ENCODE assay signal across 8 cellular contexts in genomic region chr3:113697192-113698090, GRCh38. TPM values are rescaled to one million over a fixed set of nuclear protein-coding genes. Genes with fewer than 3 reads are reported as not detected.
A peak's percentile ranks its signal among the peaks of the same experiment; 100 is the strongest.
DNase-seq lines count a peak whose midpoint lies in the region; ATAC-seq, FAIRE-seq and TF ChIP-seq lines count a peak whose summit lies in the region.

No MANE protein-coding gene starts in this region.

- peak overlapping the region; percentile 86 to 94 for H3K4me2 ChIP-seq in H1 (ENCODE audit: insufficient read depth in 1 of 2, low read depth in 2 of 2, low read length in 2 of 2)

- peaks cover 18% of the 10 kb centered on the region for H3K4me1 ChIP-seq in Caco-2
- H3K4me1 ChIP-seq in HUES48 (ENCODE audit: control insufficient read depth, insufficient read depth, low read length) = peaks cover 15% of the 10 kb centered on the region
- H3K4me1 ChIP-seq in H1 (replicated peaks in 1 of 4; ENCODE audit: control insufficient read depth in 3 of 4, insufficient read depth in 4 of 4, low read length in 3 of 4) = peaks cover 0 to 11% (median 0%) of the 10 kb centered on the region in 4 experiments; a peak in 4 of 7 replicates
- H3K4me1 ChIP-seq in mononuclear cell (ENCODE audit: insufficient read depth, low read length) = peaks cover 40% of the 10 kb centered on the region

- peak overlapping the region; percentile 80 for H4K5ac ChIP-seq in H1 (ENCODE audit: insufficient read length, low read depth, low read length)

- POLR2A ChIA-PET in Caco-2 (lab: Charles Lee) (no interaction called here), H1 (lab: Charles Lee; ENCODE audit: partially characterized antibody) (interaction anchor here (1.6 to 1.9 kb wide), 2 partner anchors 12 to 17 kb away, joined by 5 to 6 read pairs; no protein-coding TSS in a partner anchor)
- POLR2A ChIA-PET in activated CD4-positive, alpha-beta T cell treated with anti-CD3 and anti-CD28 coated beads for 36 hours (lab: Charles Lee) = no interaction called here

- TF ChIP-seq POLR2A in H1 (IDR thresholded peaks at IDR 0.05; ENCODE audit: control extremely low read depth in 1 of 2, low read depth in 2 of 2, low read length in 2 of 2) = no peak

- peak overlapping the region; percentile 47 for H3K9ac ChIP-seq in HUES48 (ENCODE audit: low read depth, low read length)
- peak overlapping the region; percentile 31 to 90 (median 71) for H3K9ac ChIP-seq in H1 (replicated peaks in 1 of 4; ENCODE audit: extremely low read depth in 1 of 4, low read depth in 3 of 4, low read length in 3 of 4)

- no peak overlapping the region for H2BK20ac ChIP-seq in H1 (ENCODE audit: low read length)

- TF ChIP-seq EP300 in H1 (IDR thresholded peaks at IDR 0.05; ENCODE audit: borderline replicate concordance in 1 of 2, low read depth in 2 of 2, low read length in 2 of 2) = no peak

- H3K14ac ChIP-seq in H1 (ENCODE audit: insufficient read length) = no peak overlapping the region

- peaks cover 0 to 37% of the 10 kb centered on the region in 2 experiments; a peak in 2 of 4 replicates for H3K79me2 ChIP-seq in H1 (ENCODE audit: control insufficient read depth in 1 of 2, insufficient read depth in 2 of 2, low read length in 2 of 2)

- H3K27me3 Mint-ChIP-seq in Caco-2 (ENCODE audit: insufficient read depth, unreplicated experiment) (no peaks in the 10 kb centered on the region), HFFc6 (ENCODE audit: insufficient read depth) (no peaks in the 10 kb centered on the region; the same call in 1 of the 2 replicates)
- H3K27me3 Mint-ChIP-seq in activated CD4-positive, alpha-beta T cell treated with anti-CD3 and anti-CD28 coated beads for 36 hours = no peaks in the 10 kb centered on the region

- FAIRE-seq in H1 (lab: Jason Lieb, UNC) (no peak), urothelium cell line (lab: Jason Lieb, UNC) (no peak)

- no peak overlapping the region for H3K56ac ChIP-seq in H1 (replicated peaks; ENCODE audit: insufficient read length, low read depth, low read length)

- intact Hi-C loops in Caco-2 (cut with micrococcal nuclease; ENCODE audit: unreplicated experiment) = no loop called here
- intact Hi-C loops in activated CD4-positive, alpha-beta T cell treated with anti-CD3 and anti-CD28 coated beads for 36 hours (cut with DNase I, micrococcal nuclease) = loop anchor here (2.0 to 5.0 kb wide), 6 partner anchors 180 to 1449 kb away; partner anchors contain the start of genes ATG3 (in 1 of the 2), SLC35A5 (in 1 of the 2), SPICE1 (in 1 of the 2) and ZBTB20 (in 1 of the 2)

- no peak for TF ChIP-seq RAD21 in H1 (IDR thresholded peaks at IDR 0.05 in 1 of 2, conservative IDR thresholded peaks at IDR 0.05 in 1 of 2; ENCODE audit: low read depth in 2 of 2, low read length in 2 of 2)

- peak; percentile 0 for ATAC-seq in activated CD4-positive, alpha-beta T cell treated with anti-CD3 and anti-CD28 coated beads for 36 hours
- ATAC-seq in HG03521 (IDR thresholded peaks at IDR 0.05; ENCODE audit: unreplicated experiment) = no peak

- peak overlapping the region; percentile 12 for H4K91ac ChIP-seq in H1 (replicated peaks; ENCODE audit: insufficient read length, low read length)

- peak overlapping the region; percentile 100 for H2AFZ ChIP-seq in H1 (ENCODE audit: low read length)

- no peak overlapping the region for H4K8ac ChIP-seq in H1 (ENCODE audit: extremely low read depth, insufficient read depth, low read length)

- DNase-seq in Caco-2 (peak; percentile 49 to 55), H1 (ENCODE audit: low read depth in 1 of 2, low spot score in 2 of 2) (peak in 1 of 2 experiments; percentile 55), urothelium cell line (ENCODE audit: low spot score) (peak; percentile 21), HFFc6 (no peak)
- DNase-seq in activated CD4-positive, alpha-beta T cell treated with anti-CD3 and anti-CD28 coated beads for 36 hours = peak; percentile 51

- TSS peak; percentile 78 for BruUV-seq in Caco-2 (replicated peaks; lab: Mats Ljungman, UMichigan)

- H3K27ac ChIP-seq in HUES48 (ENCODE audit: low read depth, low read length) (peak overlapping the region; percentile 64), H1 (ENCODE audit: low read depth, low read length) (peak overlapping the region; percentile 69; the same call in 1 of the 2 replicates)

- H3K23me2 ChIP-seq in H1 (ENCODE audit: low read depth, low read length) = peaks cover 12% of the 10 kb centered on the region

- no peaks in the 10 kb centered on the region for H3K9me3 ChIP-seq in Caco-2
- H3K9me3 ChIP-seq in HUES48 (ENCODE audit: control insufficient read depth, insufficient read depth, low read length) = no peaks in the 10 kb centered on the region
- no peaks in the 10 kb centered on the region for H3K9me3 ChIP-seq in H1 (ENCODE audit: insufficient read depth in 2 of 2, low read depth in 1 of 2, low read length in 1 of 2)
- H3K9me3 ChIP-seq in mononuclear cell (ENCODE audit: low read depth, low read length) = no peaks in the 10 kb centered on the region

- peaks cover 6% of the 10 kb centered on the region for H3K36me3 Mint-ChIP-seq in Caco-2 (ENCODE audit: insufficient read depth, unreplicated experiment)
- no peaks in the 10 kb centered on the region for H3K36me3 Mint-ChIP-seq in activated CD4-positive, alpha-beta T cell treated with anti-CD3 and anti-CD28 coated beads for 36 hours (ENCODE audit: low read depth)
- no peaks in the 10 kb centered on the region for H3K36me3 Mint-ChIP-seq in HFFc6 (ENCODE audit: low read depth)

- 34% methylated on average over 17 of the region's 17 CpGs; no CpG with 5 or more reads in 1 of the 2 experiments for WGBS in H1 (ENCODE audit: extremely low coverage in 1 of 2, insufficient coverage in 1 of 2, insufficient read length in 1 of 2, insufficient replicate concordance in 2 of 2, low coverage in 1 of 2, low lambda C conversion rate in 2 of 2, missing lambda C conversion rate in 1 of 2), 2 experiments

- CTCF ChIA-PET in Caco-2 (lab: Charles Lee) = interaction anchor here (1.2 kb wide), 1 partner anchor 182 kb away, joined by 3 read pairs; no protein-coding TSS in a partner anchor
- CTCF ChIA-PET in activated CD4-positive, alpha-beta T cell treated with anti-CD3 and anti-CD28 coated beads for 36 hours (lab: Charles Lee) = interaction anchor here (0.7 to 2.6 kb wide), 3 partner anchors 48 to 410 kb away, joined by 3 to 9 read pairs (median 5); no protein-coding TSS in a partner anchor
- CTCF ChIA-PET in H1 (lab: Charles Lee; ENCODE audit: partially characterized antibody) = interaction anchor here (1.1 to 1.4 kb wide), 2 partner anchors 32 to 183 kb away, joined by 3 to 5 read pairs; no protein-coding TSS in a partner anchor

- H2BK12ac ChIP-seq in H1 (ENCODE audit: low read depth, low read length) = peak overlapping the region; percentile 73; the same call in 1 of the 2 replicates

- H3K27me3 ChIP-seq in Caco-2 (replicated peaks; ENCODE audit: control insufficient read depth, insufficient read depth, low read length) (no peaks in the 10 kb centered on the region), HUES48 (ENCODE audit: control insufficient read depth, insufficient read depth, low read length) (no peaks in the 10 kb centered on the region), H1 (replicated peaks in 1 of 4; ENCODE audit: control insufficient read depth in 3 of 4, extremely low read depth in 1 of 4, insufficient read depth in 3 of 4, low read length in 3 of 4) (no peaks in the 10 kb centered on the region), mononuclear cell (ENCODE audit: insufficient read depth, low read length) (no peaks in the 10 kb centered on the region)

- H3K27ac Mint-ChIP-seq in Caco-2 (ENCODE audit: unreplicated experiment) (no peak overlapping the region), HFFc6 (no peak overlapping the region)
- H3K27ac Mint-ChIP-seq in activated CD4-positive, alpha-beta T cell treated with anti-CD3 and anti-CD28 coated beads for 36 hours = no peak overlapping the region

- no peak overlapping the region for H2BK120ac ChIP-seq in H1 (replicated peaks; ENCODE audit: low read depth, low read length)

- H3K36me3 ChIP-seq in Caco-2 (ENCODE audit: control insufficient read depth, insufficient read depth, low read length) = no peaks in the 10 kb centered on the region
- H3K36me3 ChIP-seq in HUES48 (ENCODE audit: control insufficient read depth, insufficient read depth, low read length) = no peaks in the 10 kb centered on the region
- no peaks in the 10 kb centered on the region for H3K36me3 ChIP-seq in H1 (ENCODE audit: control insufficient read depth in 2 of 4, insufficient read depth in 4 of 4, low read length in 3 of 4)

- H3K4me3 ChIP-seq in Caco-2 (ENCODE audit: low read depth, low read length) (peak overlapping the region; percentile 68), HUES48 (ENCODE audit: low read depth, low read length) (peak overlapping the region; percentile 81), H1 (ENCODE audit: extremely low read depth in 1 of 4, insufficient read depth in 2 of 4, low read depth in 3 of 4, low read length in 4 of 4) (peak overlapping the region; percentile 87 to 96 (median 91)), mononuclear cell (ENCODE audit: low read length) (peak overlapping the region; percentile 97)

- no peak for TF ChIP-seq CTCF in Caco-2 (IDR thresholded peaks at IDR 0.05; ENCODE audit: insufficient read depth in 1 of 2, low read depth in 1 of 2, low read length in 1 of 2, severe bottlenecking in 1 of 2, unreplicated experiment in 1 of 2)
- TF ChIP-seq CTCF in H1 (IDR thresholded peaks at IDR 0.05; ENCODE audit: control extremely low read depth in 1 of 3, insufficient read depth in 1 of 3, low read depth in 1 of 3, low read length in 3 of 3) = no peak
- TF ChIP-seq CTCF in HFFc6 (IDR thresholded peaks at IDR 0.05) = no peak

- no peak overlapping the region for H2AK5ac ChIP-seq in H1 (ENCODE audit: low read depth, low read length)

- H2BK5ac ChIP-seq in H1 (ENCODE audit: low read depth, low read length) = 0 out of 2 replicates have a peak overlapping the region, but pooled peaks have one; percentile 54

- no peaks in the 10 kb centered on the region for H3K4me1 Mint-ChIP-seq in Caco-2 (ENCODE audit: low read depth, unreplicated experiment)
- peaks cover 27% of the 10 kb centered on the region for H3K4me1 Mint-ChIP-seq in activated CD4-positive, alpha-beta T cell treated with anti-CD3 and anti-CD28 coated beads for 36 hours
- H3K4me1 Mint-ChIP-seq in HFFc6 (ENCODE audit: low read depth) = peaks cover 10% of the 10 kb centered on the region

- H3K18ac ChIP-seq in H1 (ENCODE audit: extremely low read depth, low read length) = peak overlapping the region; percentile 78; the same call in 1 of the 2 replicates

- H3K23ac ChIP-seq in H1 (ENCODE audit: insufficient read length) = no peak overlapping the region

- no peaks in the 10 kb centered on the region; the same call in 1 of the 2 replicates for H3K79me1 ChIP-seq in H1 (ENCODE audit: low read depth, low read length)

- no peak overlapping the region for H2BK15ac ChIP-seq in H1 (ENCODE audit: low read length)

- H3K4ac ChIP-seq in H1 (replicated peaks; ENCODE audit: insufficient read length, low read depth, low read length) = no peak overlapping the region

- no peaks in the 10 kb centered on the region for H4K20me1 ChIP-seq in H1 (replicated peaks in 1 of 2; ENCODE audit: control insufficient read depth in 1 of 2, insufficient read depth in 2 of 2, low read length in 2 of 2)

- H3K4me3 Mint-ChIP-seq in Caco-2 (ENCODE audit: unreplicated experiment) (no peak overlapping the region), HFFc6 (no peak overlapping the region)
- H3K4me3 Mint-ChIP-seq in activated CD4-positive, alpha-beta T cell treated with anti-CD3 and anti-CD28 coated beads for 36 hours = no peak overlapping the region

- H3K9me3 Mint-ChIP-seq in Caco-2 (ENCODE audit: unreplicated experiment) = no peaks in the 10 kb centered on the region
- no peaks in the 10 kb centered on the region for H3K9me3 Mint-ChIP-seq in activated CD4-positive, alpha-beta T cell treated with anti-CD3 and anti-CD28 coated beads for 36 hours (ENCODE audit: low read depth)
- no peaks in the 10 kb centered on the region for H3K9me3 Mint-ChIP-seq in HFFc6

RNA-seq across cellular contexts. Expression of gene USF3, which starts 1.0 kb away (rescaled TPM):
- total RNA-seq in Caco-2 (2022) (10.9 and 12.1 TPM in 2 replicates), mononuclear cell (52.1 TPM)
- total RNA-seq in activated CD4-positive, alpha-beta T cell treated with anti-CD3 and anti-CD28 coated beads for 36 hours = 10 to 100 TPM; 12.9 to 19.6 TPM
- 18.5 and 18.8 TPM in 2 replicates for total RNA-seq in H1 (2021; fragmentation: NEBNext Ultra II Directional; extraction: Animal tissue kit (Norgen Biotek cat#: 25700))
- polyA plus RNA-seq in H1 (2011; rRNA removed) = 5.4 and 9.6 TPM in 2 replicates
- 7.7 TPM for polyA plus RNA-seq in H1 (2011; cell fraction: cytosol; rRNA removed)
- 10.8 TPM for polyA plus RNA-seq in H1 (2011; cell fraction: nucleus; rRNA removed)
- 3.9 to 5.5 TPM (median 4.4 TPM) in 4 replicates for polyA plus RNA-seq in H1 (2012, experiment 1 of 2)
- 0.26 TPM for polyA plus RNA-seq in H1 (2012, experiment 2 of 2)
- 8.7 TPM for polyA plus RNA-seq in H1 (2013, experiment 1 of 2)
- polyA plus RNA-seq in H1 (2013, experiment 2 of 2) = 7.6 TPM
- polyA minus RNA-seq in H1 (2011; rRNA and poly(A)+ RNA removed) = 46.9 and 57.2 TPM in 2 replicates
- 12.3 TPM for polyA minus RNA-seq in H1 (2011; cell fraction: cytosol; rRNA and poly(A)+ RNA removed)
- polyA minus RNA-seq in H1 (2011; cell fraction: nucleus; rRNA and poly(A)+ RNA removed) = 66.2 TPM
- total RNA-seq in HFFc6 (2021; fragmentation: NEBNext Ultra II Directional; extraction: Animal tissue kit (Norgen Biotek cat#: 25700)) = 10 to 100 TPM in 4 of 6 experiments, 1 to 10 TPM in 2; 8.5 to 10.7 (median 10.5) TPM

RNA-seq across cellular contexts. Expression of gene NAA50, which starts 48.6 kb away (rescaled TPM):
- total RNA-seq in Caco-2 (2022) (182 and 188 TPM in 2 replicates), mononuclear cell (115 TPM)
- total RNA-seq in activated CD4-positive, alpha-beta T cell treated with anti-CD3 and anti-CD28 coated beads for 36 hours = 100 to 1,000 TPM in 1 of 2 experiments, 10 to 100 TPM in 1; 97.1 to 122 TPM
- total RNA-seq in H1 (2021; fragmentation: NEBNext Ultra II Directional; extraction: Animal tissue kit (Norgen Biotek cat#: 25700)) = 224 and 231 TPM in 2 replicates
- 46.6 and 68.4 TPM in 2 replicates for polyA plus RNA-seq in H1 (2011; rRNA removed)
- 80.8 TPM for polyA plus RNA-seq in H1 (2011; cell fraction: cytosol; rRNA removed)
- polyA plus RNA-seq in H1 (2011; cell fraction: nucleus; rRNA removed) = 105 TPM
- 111 to 190 TPM (median 143 TPM) in 4 replicates for polyA plus RNA-seq in H1 (2012, experiment 1 of 2)
- 12.6 TPM for polyA plus RNA-seq in H1 (2012, experiment 2 of 2)
- polyA plus RNA-seq in H1 (2013, experiment 1 of 2) = 113 TPM
- polyA plus RNA-seq in H1 (2013, experiment 2 of 2) = 119 TPM
- polyA minus RNA-seq in H1 (2011; rRNA and poly(A)+ RNA removed) = 70.1 and 106 TPM in 2 replicates
- polyA minus RNA-seq in H1 (2011; cell fraction: cytosol; rRNA and poly(A)+ RNA removed) = 63.0 TPM
- polyA minus RNA-seq in H1 (2011; cell fraction: nucleus; rRNA and poly(A)+ RNA removed) = 116 TPM
- 100 to 1,000 TPM; 146 to 178 (median 171) TPM for total RNA-seq in HFFc6 (2021; fragmentation: NEBNext Ultra II Directional; extraction: Animal tissue kit (Norgen Biotek cat#: 25700))

RNA-seq across cellular contexts. Expression of gene ATP6V1A, which starts 49.4 kb away (rescaled TPM):
- total RNA-seq in Caco-2 (2022) (93.0 and 96.4 TPM in 2 replicates), mononuclear cell (30.9 TPM)
- 10 to 100 TPM; 45.2 to 48.3 TPM for total RNA-seq in activated CD4-positive, alpha-beta T cell treated with anti-CD3 and anti-CD28 coated beads for 36 hours
- 90.4 and 90.9 TPM in 2 replicates for total RNA-seq in H1 (2021; fragmentation: NEBNext Ultra II Directional; extraction: Animal tissue kit (Norgen Biotek cat#: 25700))
- polyA plus RNA-seq in H1 (2011; rRNA removed) = 9.7 and 15.4 TPM in 2 replicates
- 21.8 TPM for polyA plus RNA-seq in H1 (2011; cell fraction: cytosol; rRNA removed)
- polyA plus RNA-seq in H1 (2011; cell fraction: nucleus; rRNA removed) = 7.9 TPM
- polyA plus RNA-seq in H1 (2012, experiment 1 of 2) = 28.8 to 46.8 TPM (median 38.9 TPM) in 4 replicates
- polyA plus RNA-seq in H1 (2012, experiment 2 of 2) = 3.2 TPM
- polyA plus RNA-seq in H1 (2013, experiment 1 of 2) = 25.7 TPM
- polyA plus RNA-seq in H1 (2013, experiment 2 of 2) = 24.1 TPM
- 72.3 and 142 TPM in 2 replicates for polyA minus RNA-seq in H1 (2011; rRNA and poly(A)+ RNA removed)
- 27.6 TPM for polyA minus RNA-seq in H1 (2011; cell fraction: cytosol; rRNA and poly(A)+ RNA removed)
- 17.5 TPM for polyA minus RNA-seq in H1 (2011; cell fraction: nucleus; rRNA and poly(A)+ RNA removed)
- total RNA-seq in HFFc6 (2021; fragmentation: NEBNext Ultra II Directional; extraction: Animal tissue kit (Norgen Biotek cat#: 25700)) = 100 to 1,000 TPM in 4 of 6 experiments, 10 to 100 TPM in 2; 99.4 to 110 (median 101) TPM
